8 cellular contexts compared by ENCODE assay signal in genomic region chr1:7679873-7680790, GRCh38.
A peak's percentile ranks its signal among the peaks of the same experiment; 100 is the strongest.
DNase-seq lines count a peak whose midpoint lies in the region; ATAC-seq lines count a peak whose summit lies in the region.

No MANE protein-coding gene starts in this region.

- CTCF ChIA-PET in activated CD4-positive, alpha-beta memory T cell treated with anti-CD3 and anti-CD28 coated beads, Interleukin-2, amount 10 ng/mL, durations not matched to agents 7 days and 5 days (lab: Charles Lee) = interaction anchor here (1.4 to 5.1 kb wide), 5 partner anchors 12 to 73 kb away, joined by 3 to 27 read pairs (median 9); no protein-coding TSS in a partner anchor

- no peak for ATAC-seq in HG02885 (IDR thresholded peaks at IDR 0.05; ENCODE audit: poor library complexity, unreplicated experiment)

- no peaks in the 10 kb centered on the region for H3K9me3 ChIP-seq in effector memory CD4-positive, alpha-beta T cell (ENCODE audit: control insufficient read depth, low read length)

- peak overlapping the region; percentile 37 for H3K27ac ChIP-seq in effector memory CD4-positive, alpha-beta T cell (ENCODE audit: insufficient read depth, low read length, poor library complexity, severe bottlenecking)

- peaks cover 13% of the 10 kb centered on the region for H3K27me3 Mint-ChIP-seq in activated CD4-positive, alpha-beta memory T cell treated with anti-CD3 and anti-CD28 coated beads, Interleukin-2, amount 10 ng/mL, durations not matched to agents 7 days and 5 days

- peak; percentile 68 for DNase-seq in DMS79 treated with DMSO at 0.1 percent for 48 hours (lab: John Stamatoyannopoulos, UW)
- DNase-seq in NCI-H146 treated with DMSO at 0.1 percent for 48 hours (lab: John Stamatoyannopoulos, UW; ENCODE audit: unreplicated experiment) = peak; percentile 13
- peak; percentile 23 for DNase-seq in activated CD4-positive, alpha-beta memory T cell treated with anti-CD3 and anti-CD28 coated beads, Interleukin-2, amount 10 ng/mL, durations not matched to agents 7 days and 5 days
- DNase-seq in effector memory CD4-positive, alpha-beta T cell = peak; percentile 5 to 34 (median 22)
- peak; percentile 55 for DNase-seq in medulla oblongata (ENCODE audit: extremely low spot score)
- DNase-seq in stimulated activated CD8-positive, alpha-beta memory T cell treated with anti-CD3 and anti-CD28 coated beads, Interleukin-12 subunit alpha, Interleukin-12 subunit beta, amount 100 ng/mL, for 1 hour (ENCODE audit: low read depth) = peak; percentile 20
- DNase-seq in NCI-H1694 treated with DMSO at 0.1 percent for 48 hours (lab: John Stamatoyannopoulos, UW) = no peak

- peak overlapping the region; percentile 80 for H3K4me3 ChIP-seq in effector memory CD4-positive, alpha-beta T cell (ENCODE audit: insufficient read depth, low read depth, low read length, poor library complexity, severe bottlenecking)

- no peaks in the 10 kb centered on the region for H3K4me1 Mint-ChIP-seq in activated CD4-positive, alpha-beta memory T cell treated with anti-CD3 and anti-CD28 coated beads, Interleukin-2, amount 10 ng/mL, durations not matched to agents 7 days and 5 days

- POLR2A ChIA-PET in activated CD4-positive, alpha-beta memory T cell treated with anti-CD3 and anti-CD28 coated beads, Interleukin-2, amount 10 ng/mL, durations not matched to agents 7 days and 5 days (lab: Charles Lee) = interaction anchor here (0.9 to 2.1 kb wide), 2 partner anchors 24 to 73 kb away, joined by 3 to 9 read pairs; no protein-coding TSS in a partner anchor

- peaks cover 4% of the 10 kb centered on the region for H3K4me1 ChIP-seq in effector memory CD4-positive, alpha-beta T cell (ENCODE audit: control insufficient read depth, insufficient read depth, low read length, poor library complexity, severe bottlenecking)

- no peaks in the 10 kb centered on the region for H3K9me3 Mint-ChIP-seq in activated CD4-positive, alpha-beta memory T cell treated with anti-CD3 and anti-CD28 coated beads, Interleukin-2, amount 10 ng/mL, durations not matched to agents 7 days and 5 days

- no peaks in the 10 kb centered on the region for H3K27me3 ChIP-seq in effector memory CD4-positive, alpha-beta T cell (replicated peaks; ENCODE audit: control insufficient read depth, insufficient read depth, low read length, poor library complexity, severe bottlenecking)

- peak overlapping the region; percentile 64 for H3K4me3 Mint-ChIP-seq in activated CD4-positive, alpha-beta memory T cell treated with anti-CD3 and anti-CD28 coated beads, Interleukin-2, amount 10 ng/mL, durations not matched to agents 7 days and 5 days

- H3K36me3 Mint-ChIP-seq in activated CD4-positive, alpha-beta memory T cell treated with anti-CD3 and anti-CD28 coated beads, Interleukin-2, amount 10 ng/mL, durations not matched to agents 7 days and 5 days (ENCODE audit: low read depth) = no peaks in the 10 kb centered on the region

- no peaks in the 10 kb centered on the region for H3K36me3 ChIP-seq in effector memory CD4-positive, alpha-beta T cell (ENCODE audit: control insufficient read depth, insufficient read depth, low read length)

- no peak overlapping the region for H3K27ac Mint-ChIP-seq in activated CD4-positive, alpha-beta memory T cell treated with anti-CD3 and anti-CD28 coated beads, Interleukin-2, amount 10 ng/mL, durations not matched to agents 7 days and 5 days
